ENCODE assay signal across 23 cellular contexts in genomic region chr2:108974674-108975073, GRCh38. TPM values are rescaled to one million over a fixed set of nuclear protein-coding genes. Genes with fewer than 3 reads are reported as not detected.
DNase-seq lines count a peak whose midpoint lies in the region; ATAC-seq, FAIRE-seq and TF ChIP-seq lines count a peak whose summit lies in the region.
"Had no signal": no experiment of that assay in that cellular context is flagged by ENCODE, and none has a peak within 500 bp of the region (broad histone marks: within the 10 kb centered on the region; RNA-seq: fewer than 3 reads in every experiment).

No MANE protein-coding gene starts in this region.

- no peaks in the 10 kb centered on the region for H3K79me2 ChIP-seq in H1 (ENCODE audit: control insufficient read depth in 1 of 2, insufficient read depth in 2 of 2, low read length in 2 of 2)

- no peak for ATAC-seq in GM21825 (IDR thresholded peaks at IDR 0.05; ENCODE audit: unreplicated experiment)
- ATAC-seq in HG03095 (IDR thresholded peaks at IDR 0.05; ENCODE audit: unreplicated experiment) = no peak
- ATAC-seq: PC-3, Right ventricle myocardium inferior, SK-N-SH treated with all-trans-retinoic acid at 6 μM for 48 hours had no signal

- H4K8ac ChIP-seq in H1 (ENCODE audit: extremely low read depth, insufficient read depth, low read length) = peak overlapping the region; percentile 28; the same call in 1 of the 2 replicates

- H3K9ac ChIP-seq in H1 (replicated peaks in 1 of 4; ENCODE audit: extremely low read depth in 1 of 4, low read depth in 3 of 4, low read length in 3 of 4) = no peak overlapping the region
- H3K9ac ChIP-seq: GM23248, KMS-11 had no signal

- peak overlapping the region in 6 of 8 donors; percentile 5 to 60 (median 35) for H3K4me3 Mint-ChIP-seq in CD4-positive, alpha-beta memory T cell
- H3K4me3 Mint-ChIP-seq: B cell had no signal

- H3K36me3 ChIP-seq in CD4-positive, alpha-beta memory T cell (ENCODE audit: insufficient read depth, low read length) = no peaks in the 10 kb centered on the region
- H3K36me3 ChIP-seq in KOPT-K1 (ENCODE audit: insufficient read depth, low read length) = no peaks in the 10 kb centered on the region
- no peaks in the 10 kb centered on the region for H3K36me3 ChIP-seq in H1 (ENCODE audit: control insufficient read depth in 2 of 4, insufficient read depth in 4 of 4, low read length in 3 of 4)
- H3K36me3 ChIP-seq: MG63 had no signal

- no peaks in the 10 kb centered on the region for H4K20me1 ChIP-seq in H1 (replicated peaks in 1 of 2; ENCODE audit: control insufficient read depth in 1 of 2, insufficient read depth in 2 of 2, low read length in 2 of 2)

- H3K27me3 ChIP-seq in CD4-positive, alpha-beta memory T cell (ENCODE audit: insufficient read depth, low read length) = no peaks in the 10 kb centered on the region
- no peaks in the 10 kb centered on the region for H3K27me3 ChIP-seq in H1 (replicated peaks in 1 of 4; ENCODE audit: control insufficient read depth in 3 of 4, extremely low read depth in 1 of 4, insufficient read depth in 3 of 4, low read length in 3 of 4)
- H3K27me3 ChIP-seq: MG63 had no signal

- DNase-seq in CD4-positive, alpha-beta memory T cell = peak in 1 of 5 donors; percentile 8
- DNase-seq in RPMI7951 (ENCODE audit: low read depth) (peak; percentile 34), H1 (ENCODE audit: low read depth in 1 of 2, low spot score in 2 of 2) (no peak), SK-N-DZ (ENCODE audit: low spot score) (no peak)
- DNase-seq: CD8-positive, alpha-beta memory T cell; DMS79 treated with DMSO at 0.1 percent for 48 hours; GM23248; MG63; NCI-H1417 treated with DMSO at 0.1 percent for 48 hours; NCI-H2029; NCI-H2171; NCI-H446 treated with DMSO at 0.1 percent for 48 hours; PC-3; T-helper 1 cell had no signal

- H3K23ac ChIP-seq in H1 (ENCODE audit: insufficient read length) = no peak overlapping the region

- no peak for FAIRE-seq in H1 (lab: Jason Lieb, UNC)
- FAIRE-seq: G401.6 had no signal

- H2BK20ac ChIP-seq in H1 (ENCODE audit: low read length) = no peak overlapping the region

- no peak overlapping the region for H2AFZ ChIP-seq in H1 (ENCODE audit: low read length)
- H2AFZ ChIP-seq: GM23248 had no signal

- peaks cover 12 to 62% (median 34%) of the 10 kb centered on the region in 4 donors for H3K4me1 Mint-ChIP-seq in CD4-positive, alpha-beta memory T cell
- H3K4me1 Mint-ChIP-seq: B cell had no signal

- no peaks in the 10 kb centered on the region for H3K36me3 Mint-ChIP-seq in CD4-positive, alpha-beta memory T cell
- H3K36me3 Mint-ChIP-seq: CD8-positive, alpha-beta memory T cell had no signal

- TF ChIP-seq POLR2A in H1 (IDR thresholded peaks at IDR 0.05; ENCODE audit: control extremely low read depth in 1 of 2, low read depth in 2 of 2, low read length in 2 of 2) = no peak

- H3K4ac ChIP-seq in H1 (replicated peaks; ENCODE audit: insufficient read length, low read depth, low read length) = no peak overlapping the region

- intact Hi-C loops in CD4-positive, alpha-beta memory T cell (cut with micrococcal nuclease) = no loop called here

- H2BK120ac ChIP-seq in H1 (replicated peaks; ENCODE audit: low read depth, low read length) = no peak overlapping the region

- no peak overlapping the region for H3K4me3 ChIP-seq in CD4-positive, alpha-beta memory T cell (ENCODE audit: low read length in 2 of 2)
- H3K4me3 ChIP-seq in H1 (ENCODE audit: extremely low read depth in 1 of 4, insufficient read depth in 2 of 4, low read depth in 3 of 4, low read length in 4 of 4) = no peak overlapping the region
- H3K4me3 ChIP-seq: GM23248, MG63 had no signal

- peaks cover 9% of the 10 kb centered on the region for H3K4me1 ChIP-seq in CD4-positive, alpha-beta memory T cell (ENCODE audit: insufficient read depth, low read length)
- H3K4me1 ChIP-seq in H1 (replicated peaks in 1 of 4; ENCODE audit: control insufficient read depth in 3 of 4, insufficient read depth in 4 of 4, low read length in 3 of 4) = no peaks in the 10 kb centered on the region; a peak in 1 of 7 replicates

- H3K23me2 ChIP-seq in H1 (ENCODE audit: low read depth, low read length) = no peaks in the 10 kb centered on the region; the same call in 1 of the 2 replicates

- no peaks in the 10 kb centered on the region for H3K27me3 Mint-ChIP-seq in CD4-positive, alpha-beta memory T cell

- H3K14ac ChIP-seq in H1 (ENCODE audit: insufficient read length) = no peak overlapping the region

- no peak overlapping the region for H2BK12ac ChIP-seq in H1 (ENCODE audit: low read depth, low read length)

- TF ChIP-seq EP300 in H1 (IDR thresholded peaks at IDR 0.05; ENCODE audit: borderline replicate concordance in 1 of 2, low read depth in 2 of 2, low read length in 2 of 2) = no peak

- CTCF ChIA-PET in CD4-positive, alpha-beta memory T cell (lab: Charles Lee; ENCODE audit: partially characterized antibody) = interaction anchor here (0.7 to 1.9 kb wide), 6 partner anchors 10 to 128 kb away, joined by 3 to 4 read pairs (median 3); no protein-coding TSS in a partner anchor
- CTCF ChIA-PET in H1 (lab: Charles Lee; ENCODE audit: partially characterized antibody) = interaction anchor here (0.7 to 2.0 kb wide), 6 partner anchors 8 to 277 kb away, joined by 3 to 8 read pairs (median 3); no protein-coding TSS in a partner anchor

- H4K5ac ChIP-seq in H1 (ENCODE audit: insufficient read length, low read depth, low read length) = no peak overlapping the region

- no peak overlapping the region for H4K91ac ChIP-seq in H1 (replicated peaks; ENCODE audit: insufficient read length, low read length)

- POLR2A ChIA-PET in CD4-positive, alpha-beta memory T cell (lab: Charles Lee; ENCODE audit: partially characterized antibody) = interaction anchor here (1.0 kb wide), 1 partner anchor 57 kb away, joined by 3 read pairs; no protein-coding TSS in a partner anchor
- POLR2A ChIA-PET in H1 (lab: Charles Lee; ENCODE audit: partially characterized antibody) = no interaction called here

- no peak overlapping the region for H2AK5ac ChIP-seq in H1 (ENCODE audit: low read depth, low read length)

- TF ChIP-seq RAD21 in H1 (IDR thresholded peaks at IDR 0.05 in 1 of 2, conservative IDR thresholded peaks at IDR 0.05 in 1 of 2; ENCODE audit: low read depth in 2 of 2, low read length in 2 of 2) = no peak

- H3K27ac ChIP-seq in CD4-positive, alpha-beta memory T cell (ENCODE audit: low read depth, low read length) = no peak overlapping the region
- H3K27ac ChIP-seq in KOPT-K1 (ENCODE audit: low read depth, low read length, poor library complexity, severe bottlenecking) (peak overlapping the region; percentile 39), H1 (ENCODE audit: low read depth, low read length) (no peak overlapping the region)
- H3K27ac ChIP-seq: GM23248, KMS-11 had no signal

- no peak overlapping the region for H3K56ac ChIP-seq in H1 (replicated peaks; ENCODE audit: insufficient read length, low read depth, low read length)

- no peaks in the 10 kb centered on the region for H3K9me3 Mint-ChIP-seq in CD4-positive, alpha-beta memory T cell
- H3K9me3 Mint-ChIP-seq: CD8-positive, alpha-beta memory T cell had no signal

- no peak overlapping the region for H2BK15ac ChIP-seq in H1 (ENCODE audit: low read length)

- H3K27ac Mint-ChIP-seq in CD4-positive, alpha-beta memory T cell = peak overlapping the region in 2 of 7 donors; percentile 52 to 72
- H3K27ac Mint-ChIP-seq: B cell; CD8-positive, alpha-beta memory T cell had no signal

- no peak overlapping the region for H3K4me2 ChIP-seq in H1 (ENCODE audit: insufficient read depth in 1 of 2, low read depth in 2 of 2, low read length in 2 of 2)
- H3K4me2 ChIP-seq: KMS-11 had no signal

- H3K79me1 ChIP-seq in H1 (ENCODE audit: low read depth, low read length) = no peaks in the 10 kb centered on the region

- no peaks in the 10 kb centered on the region for H3K9me3 ChIP-seq in CD4-positive, alpha-beta memory T cell (ENCODE audit: control insufficient read depth in 1 of 2, low read length in 2 of 2)
- H3K9me3 ChIP-seq in KOPT-K1 (ENCODE audit: insufficient read depth, low read length, poor library complexity, severe bottlenecking) = no peaks in the 10 kb centered on the region
- H3K9me3 ChIP-seq in H1 (ENCODE audit: insufficient read depth in 2 of 2, low read depth in 1 of 2, low read length in 1 of 2) = no peaks in the 10 kb centered on the region
- H3K9me3 ChIP-seq: MG63 had no signal

- no peak for TF ChIP-seq CTCF in H1 (IDR thresholded peaks at IDR 0.05; ENCODE audit: control extremely low read depth in 1 of 3, insufficient read depth in 1 of 3, low read depth in 1 of 3, low read length in 3 of 3)

- H2BK5ac ChIP-seq in H1 (ENCODE audit: low read depth, low read length) = no peak overlapping the region

- no peak overlapping the region for H3K18ac ChIP-seq in H1 (ENCODE audit: extremely low read depth, low read length)

- WGBS in H1 (ENCODE audit: extremely low coverage in 1 of 2, insufficient coverage in 1 of 2, insufficient read length in 1 of 2, insufficient replicate concordance in 2 of 2, low coverage in 1 of 2, low lambda C conversion rate in 2 of 2, missing lambda C conversion rate in 1 of 2), 2 experiments = 91% methylated on average over 4 of the region's 4 CpGs; no CpG with 5 or more reads in 1 of the 2 experiments

TF ChIP-seq in H1, 55 proteins besides CTCF, POLR2A, EP300 and RAD21 (continues in another document):
- TF ChIP-seq GTF2F1 (IDR thresholded peaks at IDR 0.05; ENCODE audit: borderline replicate concordance, low read depth, low read length) (no peak), SRF (IDR thresholded peaks at IDR 0.05; ENCODE audit: low read depth, low read length) (no peak), SP1 (IDR thresholded peaks at IDR 0.05; ENCODE audit: low read depth, low read length) (no peak)

RNA-seq across cellular contexts. Expression of gene EDAR, which starts 14.3 kb away (rescaled TPM):
- total RNA-seq in CD4-positive, alpha-beta memory T cell = 1 to 10 TPM; 5.8 to 6.3 TPM
- polyA plus RNA-seq in CD4-positive, alpha-beta memory T cell = 1 to 10 TPM; 3.0 to 3.5 TPM
- total RNA-seq in RPMI7951 (2014; rRNA removed; shearing (Covaris generic)) = not detected in 2 replicates
- total RNA-seq in H1 (2021; fragmentation: NEBNext Ultra II Directional; extraction: Animal tissue kit (Norgen Biotek cat#: 25700)) = not detected in 2 replicates
- polyA plus RNA-seq in H1 (2011; rRNA removed) = not detected in 2 replicates
- polyA plus RNA-seq in H1 (2011; cell fraction: cytosol; rRNA removed) = not detected
- polyA plus RNA-seq in H1 (2011; cell fraction: nucleus; rRNA removed) = not detected
- 0.06 to 0.08 TPM (median 0.08 TPM) in 3 of 4 replicates, not detected in the other for polyA plus RNA-seq in H1 (2012, experiment 1 of 2)
- polyA plus RNA-seq in H1 (2012, experiment 2 of 2) = not detected
- not detected for polyA plus RNA-seq in H1 (2013, experiment 1 of 2)
- polyA plus RNA-seq in H1 (2013, experiment 2 of 2) = not detected
- not detected in 2 replicates for polyA minus RNA-seq in H1 (2011; rRNA and poly(A)+ RNA removed)
- polyA minus RNA-seq in H1 (2011; cell fraction: cytosol; rRNA and poly(A)+ RNA removed) = not detected
- not detected for polyA minus RNA-seq in H1 (2011; cell fraction: nucleus; rRNA and poly(A)+ RNA removed)
- not detected in 2 replicates for polyA plus RNA-seq in SK-N-DZ (2014; cell fraction: cytosol; rRNA removed)
- not detected in 2 replicates for polyA plus RNA-seq in SK-N-DZ (2014; cell fraction: nucleus; rRNA removed)
- total RNA-seq: B cell, GM23248 had no signal
- polyA plus RNA-seq: AG04450, GM23248 had no signal
